ENCODE assay signal across 8 cellular contexts in the genomic region with DNA sequence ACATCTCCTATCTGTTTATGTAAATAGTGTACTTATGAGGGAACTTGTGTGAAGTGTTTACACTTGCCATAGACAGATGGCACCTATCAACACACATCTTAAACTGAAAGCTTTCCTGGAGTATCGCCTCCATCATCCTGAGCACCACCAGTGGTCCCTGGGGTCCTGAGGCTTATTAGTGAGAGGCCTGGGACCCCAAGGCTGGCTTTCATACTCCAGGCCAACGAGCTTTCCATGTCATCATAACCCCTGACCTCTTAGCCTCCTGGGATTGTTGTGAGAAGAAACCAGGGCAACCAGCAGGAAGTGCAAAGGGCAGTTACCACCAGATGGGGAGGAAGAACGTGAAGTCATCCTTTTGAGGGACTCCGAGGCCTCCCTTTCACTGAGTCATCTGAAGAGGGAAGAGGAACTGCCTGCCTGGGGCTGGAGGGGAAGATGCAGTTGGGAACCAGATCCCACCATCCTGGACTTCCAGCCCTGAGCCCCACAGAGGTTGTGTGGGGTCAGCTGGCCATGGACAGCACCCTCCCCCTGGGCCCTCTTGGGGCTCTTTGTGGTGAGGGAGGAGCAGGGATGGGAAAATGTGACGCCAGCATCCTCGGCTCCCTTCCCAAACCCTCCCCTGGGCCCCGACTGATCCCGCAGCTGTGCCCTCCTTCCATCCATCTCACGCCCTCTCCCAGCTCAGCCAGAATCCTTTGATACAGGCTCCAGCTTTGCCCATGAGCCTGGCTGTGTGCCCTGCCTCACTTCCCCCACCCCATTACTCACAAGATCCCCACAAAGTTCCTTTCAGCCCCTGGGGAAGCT. TPM values are rescaled to one million over a fixed set of nuclear protein-coding genes. Genes with fewer than 3 reads are reported as not detected.
DNase-seq lines count a peak whose midpoint lies in the region; ATAC-seq and TF ChIP-seq lines count a peak whose summit lies in the region.

No MANE protein-coding gene starts in this region.

- H3K9me3 Mint-ChIP-seq in activated T-helper 17 cell treated with anti-CD3 and anti-CD28 coated beads, Interleukin-2, amount 50 U/mL, for 72 hours, result no peaks in the 10 kb centered on the region

- no peaks in the 10 kb centered on the region for H3K36me3 ChIP-seq in right atrium auricular region
- no peaks in the 10 kb centered on the region for H3K36me3 ChIP-seq in stomach

- DNase-seq in HT-29 (ENCODE audit: low spot score) (peak; percentile 65), right atrium auricular region (ENCODE audit: low spot score) (peak; percentile 85), stomach (no peak), GM19240 (ENCODE audit: insufficient read length, low spot score) (no peak)
- no peak for DNase-seq in stimulated activated CD4-positive, alpha-beta T cell treated with anti-CD3 and anti-CD28 coated beads, Interleukin-1b, Interleukin-23, amount 100 ng/mL, for 48 hours

- H3K4me3 ChIP-seq in right atrium auricular region, result no peak overlapping the region
- H3K4me3 ChIP-seq in stomach, result no peak overlapping the region

- H3K4me1 ChIP-seq in right atrium auricular region (peaks cover 0 to 100% of the 10 kb centered on the region in 2 donors), stomach (peaks cover 39 to 93% (median 69%) of the 10 kb centered on the region in 4 donors)

- H3K4me1 Mint-ChIP-seq in activated T-helper 17 cell treated with anti-CD3 and anti-CD28 coated beads, Interleukin-2, amount 50 U/mL, for 72 hours, result peaks cover 6% of the 10 kb centered on the region

- H3K27me3 Mint-ChIP-seq in activated T-helper 17 cell treated with anti-CD3 and anti-CD28 coated beads, Interleukin-2, amount 50 U/mL, for 72 hours, result peaks cover 4% of the 10 kb centered on the region

- intact Hi-C loops in stomach (cut with DNase I; ENCODE audit: low total_unique reads), result no loop called here

- no peak overlapping the region for H3K4me3 Mint-ChIP-seq in activated T-helper 17 cell treated with anti-CD3 and anti-CD28 coated beads, Interleukin-2, amount 50 U/mL, for 72 hours

- H3K9me3 ChIP-seq in right atrium auricular region (no peaks in the 10 kb centered on the region), stomach (no peaks in the 10 kb centered on the region)

- peak overlapping the region; percentile 77 for H3K27ac Mint-ChIP-seq in activated T-helper 17 cell treated with anti-CD3 and anti-CD28 coated beads, Interleukin-2, amount 50 U/mL, for 72 hours

- 49 to 63% (median 52%) methylated on average over 9 of the region's 9 CpGs for WGBS in stomach, 5 donors

- TF ChIP-seq CTCF in right atrium auricular region (IDR thresholded peaks at IDR 0.05) (no peak), stomach (IDR thresholded peaks at IDR 0.05) (no peak)

- peak; percentile 72 for ATAC-seq in activated T-helper 17 cell treated with anti-CD3 and anti-CD28 coated beads, Interleukin-2, amount 50 U/mL, for 72 hours (replicated peaks)
- ATAC-seq in HG03095 (IDR thresholded peaks at IDR 0.05; ENCODE audit: unreplicated experiment), result no peak
- no peak for ATAC-seq in HG02642 (IDR thresholded peaks at IDR 0.05; ENCODE audit: poor library complexity, unreplicated experiment)

- H3K27me3 ChIP-seq in right atrium auricular region, result no peaks in the 10 kb centered on the region
- no peaks in the 10 kb centered on the region for H3K27me3 ChIP-seq in stomach

- H3K36me3 Mint-ChIP-seq in activated T-helper 17 cell treated with anti-CD3 and anti-CD28 coated beads, Interleukin-2, amount 50 U/mL, for 72 hours (ENCODE audit: low read depth), result no peaks in the 10 kb centered on the region

- no peak for TF ChIP-seq EP300 in stomach (IDR thresholded peaks at IDR 0.05)

- TF ChIP-seq POLR2A in stomach (IDR thresholded peaks at IDR 0.05), result no peak

- H3K27ac ChIP-seq in right atrium auricular region (peak overlapping the region; percentile 96 to 98), stomach (peak overlapping the region; percentile 25 to 81 (median 73))

RNA-seq across cellular contexts. Expression of gene INKA2, which starts 5.8 kb away (rescaled TPM):
- 2.0 and 3.4 TPM in 2 replicates for total RNA-seq in HT-29 (2014; rRNA removed; shearing (Covaris generic))
- 1 to 10 TPM; 2.0 to 3.8 TPM for total RNA-seq in activated T-helper 17 cell treated with anti-CD3 and anti-CD28 coated beads, Interleukin-2, amount 50 U/mL, for 72 hours
- total RNA-seq in right atrium auricular region (10 to 100 TPM; 17.3 to 23.4 TPM), stomach (1 to 10 TPM; 1.0 to 4.7 (median 3.2) TPM)
- 1 to 10 TPM; 1.7 to 6.1 (median 2.1) TPM for polyA plus RNA-seq in stomach

RNA-seq across cellular contexts. Expression of gene DDX20, which starts 22.3 kb away (rescaled TPM):
- total RNA-seq in HT-29 (2014; rRNA removed; shearing (Covaris generic)), result 18.5 and 24.1 TPM in 2 replicates
- 10 to 100 TPM in 1 of 2 donors, 1 to 10 TPM in 1; 9.0 to 22.5 TPM for total RNA-seq in activated T-helper 17 cell treated with anti-CD3 and anti-CD28 coated beads, Interleukin-2, amount 50 U/mL, for 72 hours
- total RNA-seq in right atrium auricular region, result 1 to 10 TPM; 6.1 to 8.8 TPM
- 10 to 100 TPM in 4 of 5 donors, under 1 TPM in 1; 0.58 to 55.6 (median 17.2) TPM for total RNA-seq in stomach
- 1 to 10 TPM; 3.3 to 4.9 (median 3.7) TPM for polyA plus RNA-seq in stomach

Comparison
In these comparisons a context has a peak if more than half of its experiments do, and no peak if none do; other contexts are left out.
1. DNase-seq: peak in HT-29 (single experiment) and right atrium auricular region (single experiment); none in stomach (single experiment), GM19240 (single experiment) and stimulated activated CD4-positive, alpha-beta T cell treated with anti-CD3 and anti-CD28 coated beads, Interleukin-1b, Interleukin-23, amount 100 ng/mL, for 48 hours (single experiment).